ENCODE assay signal across 8 cellular contexts in genomic region chr15:58457466-58457965, GRCh38. TPM values are rescaled to one million over a fixed set of nuclear protein-coding genes. Genes with fewer than 3 reads are reported as not detected.
DNase-seq lines count a peak whose midpoint lies in the region; ATAC-seq and TF ChIP-seq lines count a peak whose summit lies in the region.

No MANE protein-coding gene starts in this region.

- H3K9ac ChIP-seq in adipocyte (ENCODE audit: low read length): no peak overlapping the region

- DNase-seq in BJ (ENCODE audit: low read depth) (peak; percentile 68), HPDE6-E6E7 (ENCODE audit: extremely low spot score) (peak; percentile 50), adipocyte (ENCODE audit: low read depth) (peak; percentile 58), stromal cell of bone marrow (ENCODE audit: low read depth) (peak; percentile 68), NCI-H1417 treated with DMSO at 0.1 percent for 48 hours (lab: John Stamatoyannopoulos, UW) (no peak), H7 (no peak), hypothalamus (lab: John Stamatoyannopoulos, UW) (no peak)

- H3K4me3 ChIP-seq in BJ (ENCODE audit: low read depth, low read length): no peak overlapping the region
- H3K4me3 ChIP-seq in adipocyte (ENCODE audit: low read length): no peak overlapping the region
- no peak overlapping the region for H3K4me3 ChIP-seq in H7 (ENCODE audit: insufficient read depth, low read depth, low read length)

- H3K9me3 ChIP-seq in adipocyte (ENCODE audit: control insufficient read depth, low read length): no peaks in the 10 kb centered on the region

- CTCF ChIA-PET in BJ (lab: Yijun Ruan, JAX): interaction anchor here (0.7 kb wide), 1 partner anchor 10 kb away, joined by 4 read pairs; no protein-coding TSS in a partner anchor

- peaks cover 22% of the 10 kb centered on the region for H3K4me1 ChIP-seq in adipocyte (ENCODE audit: control insufficient read depth, insufficient read depth, low read length)

- no peak for TF ChIP-seq CTCF in BJ (IDR thresholded peaks at IDR 0.05; ENCODE audit: insufficient read depth, low read depth, low read length)

- peaks cover 4% of the 10 kb centered on the region; the same call in 1 of the 2 replicates for H3K27me3 ChIP-seq in BJ (ENCODE audit: control insufficient read depth, insufficient read depth, low read length)
- H3K27me3 ChIP-seq in adipocyte (replicated peaks; ENCODE audit: control insufficient read depth, insufficient read depth, low read length): no peaks in the 10 kb centered on the region
- H3K27me3 ChIP-seq in H7 (ENCODE audit: control insufficient read depth, insufficient read depth, low read length): no peaks in the 10 kb centered on the region

- H3K36me3 ChIP-seq in BJ (ENCODE audit: control insufficient read depth, insufficient read depth, low read length): no peaks in the 10 kb centered on the region
- H3K36me3 ChIP-seq in adipocyte (ENCODE audit: control insufficient read depth, insufficient read depth, low read length, severe bottlenecking): no peaks in the 10 kb centered on the region
- H3K36me3 ChIP-seq in H7 (replicated peaks; ENCODE audit: control insufficient read depth, insufficient read depth, low read length): no peaks in the 10 kb centered on the region

- peak; percentile 38 for ATAC-seq in GM19468 (IDR thresholded peaks at IDR 0.05; ENCODE audit: extremely low read depth, unreplicated experiment)

- POLR2A ChIA-PET in BJ (lab: Charles Lee): interaction anchor here (0.5 kb wide), 1 partner anchor 42 kb away, joined by 3 read pairs; no protein-coding TSS in a partner anchor

RNA-seq across cellular contexts. Expression of gene LIPC, which starts 25.7 kb away (rescaled TPM):
- polyA plus RNA-seq in BJ (2011; rRNA removed): 0.31 and 0.56 TPM in 2 replicates
- 0.28 and 0.82 TPM in 2 replicates for polyA minus RNA-seq in BJ (2011; rRNA and poly(A)+ RNA removed)
- total RNA-seq in H7 (2014; rRNA removed; shearing (Covaris generic)): not detected in 2 replicates

Comparison
In these comparisons a context has a peak if more than half of its experiments do, and no peak if none do; other contexts are left out.
1. DNase-seq: peak in BJ (single experiment), HPDE6-E6E7 (single experiment), adipocyte (single experiment) and stromal cell of bone marrow (single experiment); none in NCI-H1417 treated with DMSO at 0.1 percent for 48 hours (single experiment), H7 (single experiment) and hypothalamus (0 of 51).